In genomic region chr6:70956451-70957283, GRCh38 we compare ENCODE assay signal across 8 cellular contexts. TPM values are rescaled to one million over a fixed set of nuclear protein-coding genes. Genes with fewer than 3 reads are reported as not detected.
DNase-seq lines count a peak whose midpoint lies in the region; ATAC-seq and TF ChIP-seq lines count a peak whose summit lies in the region.

B3GAT2 (minus strand) TSS chr6:70957060; CDS start chr6:70956429, 631 bp downstream.

- peaks cover 13% of the 10 kb centered on the region for H3K4me1 Mint-ChIP-seq in CD14-positive monocyte

- DNase-seq in CD14-positive monocyte (ENCODE audit: low spot score): no peak
- DNase-seq in HuH-7.5 (ENCODE audit: low spot score): peak; percentile 16
- DNase-seq in activated naive CD4-positive, alpha-beta T cell treated with anti-CD3 and anti-CD28 coated beads, Interleukin-2, amount 50 U/mL, for 72 hours (ENCODE audit: low spot score in 2 of 2): peak in 1 of 2 donors; percentile 15
- peak; percentile 20 for DNase-seq in left cardiac atrium
- peak in 8 of 10 donors; percentile 29 to 88 (median 46) for DNase-seq in posterior cingulate gyrus
- DNase-seq in NCI-H774 (lab: John Stamatoyannopoulos, UW): no peak

- H3K4me3 Mint-ChIP-seq in CD14-positive monocyte: peak within 1 kb of the TSS; percentile 61 to 89

- peaks cover 0 to 2% of the 10 kb centered on the region in 2 donors for H3K36me3 Mint-ChIP-seq in CD14-positive monocyte
- no peaks in the 10 kb centered on the region for H3K36me3 Mint-ChIP-seq in activated naive CD4-positive, alpha-beta T cell treated with anti-CD3 and anti-CD28 coated beads, Interleukin-2, amount 50 U/mL, for 72 hours

- peaks cover 64 to 77% (median 65%) of the 10 kb centered on the region in 3 donors for H3K27me3 Mint-ChIP-seq in CD14-positive monocyte (ENCODE audit: low read depth in 3 of 3)

- ATAC-seq in GM19372 (IDR thresholded peaks at IDR 0.05; ENCODE audit: low read depth, unreplicated experiment) (peak; percentile 15), left cardiac atrium (peak; percentile 48 to 61), HG02798 (IDR thresholded peaks at IDR 0.05; ENCODE audit: poor library complexity, unreplicated experiment) (no peak)
- ATAC-seq in activated naive CD4-positive, alpha-beta T cell treated with anti-CD3 and anti-CD28 coated beads, Interleukin-2, amount 50 U/mL, for 72 hours: peak; percentile 31 to 41

- intact Hi-C loops in CD14-positive monocyte (cut with micrococcal nuclease): loop anchor here in 1 of 2 donors (10.0 kb wide), 1 partner anchor 252 kb away; no protein-coding TSS in a partner anchor
- intact Hi-C loops in left cardiac atrium (cut with DNase I): loop anchor here in 1 of 2 donors (5.0 kb wide), 1 partner anchor 409 kb away; no protein-coding TSS in a partner anchor
- intact Hi-C loops in posterior cingulate gyrus (cut with DNase I): loop anchor here (5.0 kb wide), 1 partner anchor 249 kb away; no protein-coding TSS in a partner anchor

- H3K27ac Mint-ChIP-seq in CD14-positive monocyte: no peak within 1 kb of the TSS
- no peak within 1 kb of the TSS for H3K27ac Mint-ChIP-seq in activated naive CD4-positive, alpha-beta T cell treated with anti-CD3 and anti-CD28 coated beads, Interleukin-2, amount 50 U/mL, for 72 hours

- TF ChIP-seq CTCF in CD14-positive monocyte (IDR thresholded peaks at IDR 0.05): no peak

- H3K9me3 Mint-ChIP-seq in CD14-positive monocyte: peaks cover 0 to 8% (median 2%) of the 10 kb centered on the region in 7 donors
- H3K9me3 Mint-ChIP-seq in activated naive CD4-positive, alpha-beta T cell treated with anti-CD3 and anti-CD28 coated beads, Interleukin-2, amount 50 U/mL, for 72 hours: no peaks in the 10 kb centered on the region

RNA-seq across cellular contexts. Expression of gene B3GAT2, which starts in this region (rescaled TPM):
- under 1 TPM in 1 of 2 donors, not detected in 1; 0.05 TPM for polyA plus RNA-seq in CD14-positive monocyte
- not detected for total RNA-seq in activated naive CD4-positive, alpha-beta T cell treated with anti-CD3 and anti-CD28 coated beads, Interleukin-2, amount 50 U/mL, for 72 hours
- not detected for total RNA-seq in left cardiac atrium

Comparison
In these comparisons a context has a peak if more than half of its experiments do, and no peak if none do; other contexts are left out.
1. Peak in ATAC-seq in activated naive CD4-positive, alpha-beta T cell treated with anti-CD3 and anti-CD28 coated beads, Interleukin-2, amount 50 U/mL, for 72 hours; RNA of the gene not detected or under 1 TPM.
2. Peak in DNase-seq and ATAC-seq in left cardiac atrium; RNA of the gene not detected or under 1 TPM.
3. DNase-seq: peak in HuH-7.5 (single experiment) and posterior cingulate gyrus (8 of 10); none in CD14-positive monocyte (single experiment) and NCI-H774 (single experiment).